19 cellular contexts compared by ENCODE assay signal in the genomic region with DNA sequence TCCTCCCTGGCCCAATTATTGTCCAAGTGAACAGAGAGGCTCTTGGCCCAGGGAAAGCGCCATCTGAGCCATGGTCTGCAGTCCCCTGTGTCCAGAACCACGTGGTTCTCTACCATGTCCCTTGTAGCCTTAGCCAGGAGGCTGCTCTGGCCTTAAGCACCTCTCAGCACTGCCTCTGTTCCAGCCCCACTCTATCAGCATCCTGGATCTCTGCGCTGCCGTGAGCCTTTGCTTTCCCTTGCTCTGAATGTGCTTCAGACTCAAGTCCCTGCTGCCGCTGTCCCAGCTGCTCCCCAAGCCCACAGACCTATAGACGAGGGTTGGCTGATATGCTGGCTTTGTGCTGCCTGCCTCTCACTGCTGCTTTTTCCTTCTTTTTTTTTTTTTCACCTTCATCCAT.
"Had no signal": no experiment of that assay in that cellular context is flagged by ENCODE, and none has a peak within 500 bp of the region (broad histone marks: within the 10 kb centered on the region; RNA-seq: fewer than 3 reads in every experiment).

No MANE protein-coding gene starts in this region.

- H3K27me3 ChIP-seq: MG63 had no signal

- ATAC-seq: SK-N-SH treated with all-trans-retinoic acid at 6 μM for 48 hours had no signal

- FAIRE-seq: RCC 7860 had no signal

- H3K4me3 ChIP-seq: MG63 had no signal

- DNase-seq: Karpas-422, KG1, MG63, NCI-H1092 treated with DMSO at 0.1 percent for 48 hours, NCI-H1436 treated with DMSO at 0.1 percent for 48 hours, NCI-H1694, NCI-H187 treated with DMSO at 0.1 percent for 48 hours, NCI-H2029 treated with DMSO at 0.1 percent for 48 hours, NCI-H2107, NCI-H226, NCI-H446, NCI-H510A, NCI-H524 treated with DMSO at 0.1 percent for 48 hours, NCI-H69, NCI-H774, Right ventricle myocardium superior, RPMI8226 had no signal

- H3K9me3 ChIP-seq: MG63 had no signal
